ENCODE assay signal across 32 cellular contexts in the genomic region with DNA sequence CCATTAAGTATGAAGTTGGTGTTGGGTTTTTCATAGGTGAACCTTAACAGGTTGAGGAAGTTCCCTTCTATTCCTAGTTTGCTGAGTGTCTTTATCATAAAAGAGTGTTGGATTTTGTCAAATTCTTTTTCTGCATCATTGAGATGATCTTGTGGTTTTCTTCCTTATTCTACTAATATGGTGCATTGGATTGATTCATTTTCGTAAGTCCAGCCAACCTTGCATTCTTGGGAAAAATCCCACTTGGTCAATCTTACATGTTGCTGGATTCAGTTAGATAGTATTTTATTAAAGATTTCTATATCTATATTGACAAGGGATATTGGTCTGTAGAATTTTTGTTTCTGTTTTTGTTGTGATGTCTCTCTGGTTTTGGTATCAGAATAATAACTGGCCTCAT.
"Had no signal": no experiment of that assay in that cellular context is flagged by ENCODE, and none has a peak within 500 bp of the region (broad histone marks: within the 10 kb centered on the region; RNA-seq: fewer than 3 reads in every experiment).

No MANE protein-coding gene starts in this region.

- H3K36me3 ChIP-seq: MG63 had no signal

- H3K4me3 ChIP-seq: MG63 had no signal

- H3K27me3 ChIP-seq: MG63 had no signal

- DNase-seq: Karpas-422, Kasumi-1, MG63, MM.1S, MV-4-11, NCI-H1048, NCI-H1092, NCI-H1092 treated with DMSO at 0.1 percent for 48 hours, NCI-H1105, NCI-H1105 treated with DMSO at 0.1 percent for 48 hours, NCI-H1417, NCI-H1417 treated with DMSO at 0.1 percent for 48 hours, NCI-H1436, NCI-H1436 treated with DMSO at 0.1 percent for 48 hours, NCI-H146, NCI-H1694, NCI-H1694 treated with DMSO at 0.1 percent for 48 hours, NCI-H187, NCI-H187 treated with DMSO at 0.1 percent for 48 hours, NCI-H1930, NCI-H2029, NCI-H2029 treated with DMSO at 0.1 percent for 48 hours, NCI-H2081, NCI-H2081 treated with DMSO at 0.1 percent for 48 hours, NCI-H2107, NCI-H2171, NCI-H2227 treated with DMSO at 0.1 percent for 48 hours, NCI-H345, NCI-H446, NCI-H446 treated with DMSO at 0.1 percent for 48 hours, NCI-H510A, NCI-H510A treated with DMSO at 0.1 percent for 48 hours had no signal
